24 cellular contexts compared by ENCODE assay signal in genomic region chr12:104667139-104667538, GRCh38.
A peak's percentile ranks its signal among the peaks of the same experiment; 100 is the strongest.
DNase-seq lines count a peak whose midpoint lies in the region; ATAC-seq, FAIRE-seq and TF ChIP-seq lines count a peak whose summit lies in the region.
"Had no signal": no experiment of that assay in that cellular context is flagged by ENCODE, and none has a peak within 500 bp of the region (broad histone marks: within the 10 kb centered on the region; RNA-seq: fewer than 3 reads in every experiment).

No MANE protein-coding gene starts in this region.

- H3K27ac Mint-ChIP-seq in activated naive CD8-positive, alpha-beta T cell treated with anti-CD3 and anti-CD28 coated beads, Interleukin-2, amount 50 U/mL, for 24 hours: no peak overlapping the region
- H3K27ac Mint-ChIP-seq: activated CD4-positive, alpha-beta T cell treated with anti-CD3 and anti-CD28 coated beads for 36 hours; T-helper 1 cell treated with Interleukin-12 subunit alpha and Interleukin-12 subunit beta and Interleukin-4 antibody, amounts not matched to agents 30 μg/mL and 1 μg/mL, for 36 hours had no signal

- H2AFZ ChIP-seq in HepG2 (ENCODE audit: low read length): no peak overlapping the region
- H2AFZ ChIP-seq: parathyroid adenoma had no signal

- peaks cover 70% of the 10 kb centered on the region for H3K4me1 Mint-ChIP-seq in activated naive CD8-positive, alpha-beta T cell treated with anti-CD3 and anti-CD28 coated beads, Interleukin-2, amount 50 U/mL, for 24 hours

- no peaks in the 10 kb centered on the region for H4K20me1 ChIP-seq in HepG2 (ENCODE audit: insufficient read depth, low read length)

- TF ChIP-seq EP300 in HepG2 (IDR thresholded peaks at IDR 0.05; ENCODE audit: low read depth in 2 of 2, low read length in 2 of 2): no peak
- TF ChIP-seq EP300 in HepG2 (CRISPR knock-in tag; IDR thresholded peaks at IDR 0.05; ENCODE audit: borderline replicate concordance): no peak

- no peak for TF ChIP-seq POLR2A in HepG2 (IDR thresholded peaks at IDR 0.05; ENCODE audit: insufficient read depth in 1 of 2, low read depth in 2 of 2, low read length in 2 of 2)
- no peak for TF ChIP-seq POLR2A in uterus (IDR thresholded peaks at IDR 0.05)

- H3K27me3 Mint-ChIP-seq in activated naive CD8-positive, alpha-beta T cell treated with anti-CD3 and anti-CD28 coated beads, Interleukin-2, amount 50 U/mL, for 24 hours: peaks cover 2% of the 10 kb centered on the region
- H3K27me3 Mint-ChIP-seq: activated CD4-positive, alpha-beta T cell treated with anti-CD3 and anti-CD28 coated beads for 36 hours; CD8-positive, alpha-beta memory T cell; effector memory CD8-positive, alpha-beta T cell had no signal

- H3K27ac ChIP-seq in HepG2 (ENCODE audit: extremely low read length, insufficient read depth, low read length): no peak overlapping the region
- H3K27ac ChIP-seq in uterus: peak overlapping the region in 1 of 2 donors; percentile 69
- H3K27ac ChIP-seq: parathyroid adenoma had no signal

- TF ChIP-seq RAD21 in HepG2 (CRISPR knock-in tag; IDR thresholded peaks at IDR 0.05): no peak

- DNase-seq in Right ventricle myocardium inferior (ENCODE audit: missing footprints): no peak
- DNase-seq in left cardiac atrium: no peak
- peak; percentile 21 to 59 for DNase-seq in cardiac fibroblast (ENCODE audit: low read depth in 2 of 2)
- DNase-seq in HepG2 (ENCODE audit: low spot score): no peak
- DNase-seq in uterus: peak; percentile 74 to 83
- DNase-seq in dermis blood vessel endothelial cell: no peak
- DNase-seq in activated naive CD8-positive, alpha-beta T cell treated with anti-CD3 and anti-CD28 coated beads, Interleukin-2, amount 50 U/mL, for 24 hours: no peak
- DNase-seq in DMS79 (lab: John Stamatoyannopoulos, UW): no peak
- DNase-seq: activated CD4-positive, alpha-beta T cell treated with anti-CD3 and anti-CD28 coated beads for 36 hours; activated CD8-positive, alpha-beta memory T cell treated with anti-CD3 and anti-CD28 coated beads, Interleukin-2, amount 50 U/mL, for 48 hours; activated naive CD4-positive, alpha-beta T cell treated with anti-CD3 and anti-CD28 coated beads for 36 hours; CD8-positive, alpha-beta memory T cell; effector memory CD8-positive, alpha-beta T cell; NCI-H2029 treated with DMSO at 0.1 percent for 48 hours; NCI-H69; stimulated activated CD4-positive, alpha-beta T cell treated with anti-CD3 and anti-CD28 coated beads, Interleukin-15, amount 100 ng/mL, for 24 hours; substantia nigra had no signal

- POLR2A ChIA-PET in HepG2 (lab: Yijun Ruan, JAX): no interaction called here

- H3K4me3 ChIP-seq in cardiac fibroblast (replicated peaks in 1 of 2; ENCODE audit: low read depth in 2 of 2, low read length in 2 of 2) (no peak overlapping the region), HepG2 (replicated peaks in 1 of 3; ENCODE audit: insufficient read depth in 1 of 3, low read depth in 2 of 3, low read length in 3 of 3) (no peak overlapping the region), uterus (no peak overlapping the region)
- H3K4me3 ChIP-seq: breast epithelium, HAP-1 had no signal

- no peaks in the 10 kb centered on the region for H3K9me3 Mint-ChIP-seq in activated naive CD8-positive, alpha-beta T cell treated with anti-CD3 and anti-CD28 coated beads, Interleukin-2, amount 50 U/mL, for 24 hours
- H3K9me3 Mint-ChIP-seq: activated naive CD4-positive, alpha-beta T cell treated with anti-CD3 and anti-CD28 coated beads for 36 hours; CD8-positive, alpha-beta memory T cell; effector memory CD8-positive, alpha-beta T cell; T-helper 1 cell treated with Interleukin-12 subunit alpha and Interleukin-12 subunit beta and Interleukin-4 antibody, amounts not matched to agents 30 μg/mL and 1 μg/mL, for 36 hours had no signal

- TF ChIP-seq CTCF in cardiac fibroblast (IDR thresholded peaks at IDR 0.05; ENCODE audit: low read depth, low read length) (no peak), HepG2 (CRISPR knock-in tag; IDR thresholded peaks at IDR 0.05) (no peak), uterus (IDR thresholded peaks at IDR 0.05) (no peak)

- no peaks in the 10 kb centered on the region for H3K36me3 ChIP-seq in HepG2 (replicated peaks in 1 of 2; ENCODE audit: control insufficient read depth in 1 of 2, insufficient read depth in 2 of 2, low read length in 2 of 2)
- H3K36me3 ChIP-seq in uterus: no peaks in the 10 kb centered on the region
- H3K36me3 ChIP-seq: breast epithelium, HAP-1 had no signal

- CTCF ChIA-PET in HepG2 (lab: Yijun Ruan, JAX; ENCODE audit: low intra/inter-chr PET ratio, low total read pairs): no interaction called here

- 28% methylated on average over 6 of the region's 7 CpGs for WGBS in HepG2 (ENCODE audit: low lambda C conversion rate)

- peak; percentile 42 for ATAC-seq in Right ventricle myocardium inferior
- ATAC-seq in left cardiac atrium: no peak
- ATAC-seq in HepG2: no peak
- no peak for ATAC-seq in activated naive CD8-positive, alpha-beta T cell treated with anti-CD3 and anti-CD28 coated beads, Interleukin-2, amount 50 U/mL, for 24 hours
- ATAC-seq: activated CD4-positive, alpha-beta T cell treated with anti-CD3 and anti-CD28 coated beads for 36 hours; effector memory CD8-positive, alpha-beta T cell had no signal

- peaks cover 6% of the 10 kb centered on the region for H3K36me3 Mint-ChIP-seq in activated naive CD8-positive, alpha-beta T cell treated with anti-CD3 and anti-CD28 coated beads, Interleukin-2, amount 50 U/mL, for 24 hours (ENCODE audit: low read depth)

- intact Hi-C loops in Right ventricle myocardium inferior (cut with DNase I): loop anchor here (5.0 kb wide), 1 partner anchor 210 kb away; the partner anchor contains the start of gene CHST11
- intact Hi-C loops in left cardiac atrium (cut with DNase I): loop anchor here in 1 of 2 donors (5.0 kb wide), 1 partner anchor 210 kb away; the partner anchor contains the start of gene CHST11
- intact Hi-C loops in HepG2 (cut with micrococcal nuclease; ENCODE audit: unreplicated experiment): no loop called here
- intact Hi-C loops in uterus (cut with DNase I; ENCODE audit: low total_unique reads): no loop called here

- no peak overlapping the region for H3K9ac ChIP-seq in HepG2 (ENCODE audit: insufficient read depth, low read depth, low read length)
- H3K9ac ChIP-seq: parathyroid adenoma had no signal

- H3K4me3 Mint-ChIP-seq in activated naive CD8-positive, alpha-beta T cell treated with anti-CD3 and anti-CD28 coated beads, Interleukin-2, amount 50 U/mL, for 24 hours: no peak overlapping the region
- H3K4me3 Mint-ChIP-seq: activated CD4-positive, alpha-beta T cell treated with anti-CD3 and anti-CD28 coated beads for 36 hours; activated naive CD4-positive, alpha-beta T cell treated with anti-CD3 and anti-CD28 coated beads for 36 hours; CD8-positive, alpha-beta memory T cell; effector memory CD8-positive, alpha-beta T cell; T-helper 1 cell treated with Interleukin-12 subunit alpha and Interleukin-12 subunit beta and Interleukin-4 antibody, amounts not matched to agents 30 μg/mL and 1 μg/mL, for 36 hours had no signal

- H3K27me3 ChIP-seq in HepG2 (ENCODE audit: control insufficient read depth in 1 of 2, insufficient read depth in 2 of 2, low read length in 2 of 2) (peaks cover 2 to 13% of the 10 kb centered on the region in 2 experiments; a peak in 3 of 5 replicates), uterus (no peaks in the 10 kb centered on the region)
- H3K27me3 ChIP-seq: breast epithelium had no signal

- no TSS peak for BruUV-seq in HepG2 (replicated peaks; lab: Mats Ljungman, UMichigan)

- in situ Hi-C loops in HepG2 (cut with HindIII; ENCODE audit: extremely low pct_ligation_motif_present, low pct_unique_long_range_greater_than_20kb): no loop called here

- H3K79me2 ChIP-seq in HepG2 (ENCODE audit: insufficient read depth, low read length): no peaks in the 10 kb centered on the region
- H3K79me2 ChIP-seq: parathyroid adenoma had no signal

- FAIRE-seq in HepG2 (lab: Jason Lieb, UNC): no peak
- FAIRE-seq: A204.1, GM12892, islet of Langerhans had no signal

- H3K9me3 ChIP-seq in HepG2 (ENCODE audit: low read length) (no peaks in the 10 kb centered on the region), uterus (no peaks in the 10 kb centered on the region)
- H3K9me3 ChIP-seq: breast epithelium, HAP-1 had no signal

- H3K4me1 ChIP-seq in HepG2 (ENCODE audit: insufficient read depth, low read length): no peaks in the 10 kb centered on the region
- peaks cover 13 to 24% of the 10 kb centered on the region in 2 donors for H3K4me1 ChIP-seq in uterus

- no peak overlapping the region for H3K4me2 ChIP-seq in HepG2 (ENCODE audit: low read depth, low read length)

TF ChIP-seq in HepG2, 621 proteins besides CTCF, POLR2A, EP300 and RAD21:
- TF ChIP-seq CEBPB (IDR thresholded peaks at IDR 0.05; ENCODE audit: borderline replicate concordance, low read depth, low read length): peak; percentile 73
- no peak for TF ChIP-seq GATAD1 (CRISPR knock-in tag; IDR thresholded peaks at IDR 0.05)

Comparison
In these comparisons a context has a peak if more than half of its experiments do, and no peak if none do; other contexts are left out.
1. DNase-seq: peak in cardiac fibroblast (2 of 2) and uterus (2 of 2); none in Right ventricle myocardium inferior (single experiment), left cardiac atrium (single experiment), HepG2 (single experiment), dermis blood vessel endothelial cell (single experiment), activated naive CD8-positive, alpha-beta T cell treated with anti-CD3 and anti-CD28 coated beads, Interleukin-2, amount 50 U/mL, for 24 hours (single experiment) and DMS79 (single experiment).